ENCODE assay signal across 7 cellular contexts in genomic region chr2:86368181-86368824, GRCh38. TPM values are rescaled to one million over a fixed set of nuclear protein-coding genes. Genes with fewer than 3 reads are reported as not detected.
A peak's percentile ranks its signal among the peaks of the same experiment; 100 is the strongest.
DNase-seq lines count a peak whose midpoint lies in the region; ATAC-seq and TF ChIP-seq lines count a peak whose summit lies in the region.

No MANE protein-coding gene starts in this region.

- no peaks in the 10 kb centered on the region for H3K9me3 ChIP-seq in colonic mucosa
- H3K9me3 ChIP-seq in lung (ENCODE audit: control insufficient read depth in 2 of 2, insufficient read depth in 1 of 2, low read length in 1 of 2) = peaks cover 0 to 3% of the 10 kb centered on the region in 2 donors

- H3K27me3 ChIP-seq in colonic mucosa (no peaks in the 10 kb centered on the region), lung (ENCODE audit: control insufficient read depth, insufficient read depth) (no peaks in the 10 kb centered on the region)

- H3K36me3 ChIP-seq in colonic mucosa (no peaks in the 10 kb centered on the region), lung (ENCODE audit: control insufficient read depth in 2 of 2, insufficient read depth in 2 of 2, low read length in 2 of 2) (no peaks in the 10 kb centered on the region)

- peak; percentile 39 for ATAC-seq in lung (ENCODE audit: insufficient read depth, low FRiP score)

- intact Hi-C loops in colonic mucosa (cut with DNase I) = loop anchor here (2.0 kb wide), 1 partner anchor 148 kb away; no protein-coding TSS in a partner anchor

- H3K27ac ChIP-seq in VCaP (peak overlapping the region; percentile 40), colonic mucosa (no peak overlapping the region), lung (ENCODE audit: low read depth in 1 of 2, low read length in 1 of 2) (no peak overlapping the region)

- H3K4me1 ChIP-seq in colonic mucosa (peaks cover 5% of the 10 kb centered on the region), lung (ENCODE audit: control insufficient read depth in 2 of 2, insufficient read depth in 2 of 2, low read length in 2 of 2) (peaks cover 0 to 5% of the 10 kb centered on the region in 2 donors)

- 6 to 8% methylated on average over 13 to 14 of the region's 14 CpGs for WGBS in lung, 2 donors

- TF ChIP-seq CTCF in GM12872 (IDR thresholded peaks at IDR 0.05; ENCODE audit: insufficient read depth, low read depth, low read length) (peak; percentile 72), VCaP (conservative IDR thresholded peaks at IDR 0.05) (peak; percentile 87), colonic mucosa (IDR thresholded peaks at IDR 0.05) (peak; percentile 68), lung (IDR thresholded peaks at IDR 0.05; ENCODE audit: control extremely low read depth, extremely low read depth) (peak; percentile 16)

- H3K4me3 ChIP-seq in colonic mucosa = no peak overlapping the region
- no peak overlapping the region for H3K4me3 ChIP-seq in lung

- DNase-seq in M059J (ENCODE audit: low read depth) (peak; percentile 70), colonic mucosa (peak; percentile 44), lung (ENCODE audit: low spot score) (no peak), NCI-H446 treated with DMSO at 0.1 percent for 48 hours (lab: John Stamatoyannopoulos, UW) (no peak)
- peak; percentile 11 for DNase-seq in stimulated activated CD8-positive, alpha-beta memory T cell treated with anti-CD3 and anti-CD28 coated beads, Interleukin-7, amount 100 ng/mL, for 24 hours (ENCODE audit: low read depth)

- no peak overlapping the region for H3K9ac ChIP-seq in colonic mucosa (ENCODE audit: low read depth in 2 of 2, low read length in 2 of 2)

RNA-seq across cellular contexts. Expression of gene REEP1, which starts 30.9 kb away (rescaled TPM):
- 2.5 and 3.4 TPM in 2 replicates for total RNA-seq in M059J (2014; rRNA removed; shearing (Covaris generic))
- 1 to 10 TPM; 1.8 to 5.7 TPM for total RNA-seq in colonic mucosa
- total RNA-seq in lung = 10 to 100 TPM in 1 of 2 donors, 1 to 10 TPM in 1; 7.7 to 19.7 TPM
- 1 to 10 TPM; 2.4 to 3.1 TPM for polyA plus RNA-seq in lung

Comparison
In these comparisons a context has a peak if more than half of its experiments do, and no peak if none do; other contexts are left out.
1. CTCF ChIP-seq: peak in every context shown above with its lines; median percentile 87 in VCaP; 72 in GM12872; 68 in colonic mucosa; 16 in lung.
2. DNase-seq: peak in M059J (single experiment), colonic mucosa (single experiment) and stimulated activated CD8-positive, alpha-beta memory T cell treated with anti-CD3 and anti-CD28 coated beads, Interleukin-7, amount 100 ng/mL, for 24 hours (single experiment); none in lung (single experiment) and NCI-H446 treated with DMSO at 0.1 percent for 48 hours (single experiment).